1 cellular context compared by ENCODE assay signal in the genomic region with DNA sequence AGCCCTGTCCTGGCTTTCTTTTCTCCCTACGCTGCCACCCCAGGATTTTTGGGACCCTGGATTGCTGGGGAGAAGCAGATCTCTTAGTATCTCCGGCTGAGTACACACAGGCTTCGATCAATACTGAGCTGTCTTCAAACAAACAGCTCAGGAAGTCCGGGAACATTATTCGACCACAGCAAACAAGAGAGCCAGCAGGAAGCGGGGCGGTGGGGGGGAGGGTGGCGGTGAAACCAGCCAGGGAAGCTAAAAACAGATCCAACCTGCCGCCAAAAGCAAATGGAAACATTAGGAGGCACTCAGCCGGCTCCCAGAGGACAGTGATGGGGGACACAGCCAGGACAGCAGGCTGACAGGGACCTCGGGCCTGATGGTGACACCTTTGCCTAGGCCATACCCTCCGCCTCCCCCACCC.
TF ChIP-seq lines count a peak whose summit lies in the region.

No MANE protein-coding gene starts in this region.

TF ChIP-seq in SK-N-SH, 30 proteins besides CTCF, POLR2A, EP300 and RAD21 (continued from another document):
- TF ChIP-seq, protein P1, sequence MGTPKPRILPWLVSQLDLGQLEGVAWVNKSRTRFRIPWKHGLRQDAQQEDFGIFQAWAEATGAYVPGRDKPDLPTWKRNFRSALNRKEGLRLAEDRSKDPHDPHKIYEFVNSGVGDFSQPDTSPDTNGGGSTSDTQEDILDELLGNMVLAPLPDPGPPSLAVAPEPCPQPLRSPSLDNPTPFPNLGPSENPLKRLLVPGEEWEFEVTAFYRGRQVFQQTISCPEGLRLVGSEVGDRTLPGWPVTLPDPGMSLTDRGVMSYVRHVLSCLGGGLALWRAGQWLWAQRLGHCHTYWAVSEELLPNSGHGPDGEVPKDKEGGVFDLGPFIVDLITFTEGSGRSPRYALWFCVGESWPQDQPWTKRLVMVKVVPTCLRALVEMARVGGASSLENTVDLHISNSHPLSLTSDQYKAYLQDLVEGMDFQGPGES (IDR thresholded peaks at IDR 0.05; ENCODE audit: low read depth, low read length): no peak
- no peak for TF ChIP-seq GATA2 (CRISPR knock-in tag; IDR thresholded peaks at IDR 0.05)
- TF ChIP-seq RXRA (IDR thresholded peaks at IDR 0.05; ENCODE audit: borderline replicate concordance, low read depth): no peak
- TF ChIP-seq POLR2AphosphoS5 (IDR thresholded peaks at IDR 0.05; ENCODE audit: low read depth, low read length): no peak
- TF ChIP-seq FOXJ3 (CRISPR knock-in tag; IDR thresholded peaks at IDR 0.05): no peak
- TF ChIP-seq, protein P2, sequence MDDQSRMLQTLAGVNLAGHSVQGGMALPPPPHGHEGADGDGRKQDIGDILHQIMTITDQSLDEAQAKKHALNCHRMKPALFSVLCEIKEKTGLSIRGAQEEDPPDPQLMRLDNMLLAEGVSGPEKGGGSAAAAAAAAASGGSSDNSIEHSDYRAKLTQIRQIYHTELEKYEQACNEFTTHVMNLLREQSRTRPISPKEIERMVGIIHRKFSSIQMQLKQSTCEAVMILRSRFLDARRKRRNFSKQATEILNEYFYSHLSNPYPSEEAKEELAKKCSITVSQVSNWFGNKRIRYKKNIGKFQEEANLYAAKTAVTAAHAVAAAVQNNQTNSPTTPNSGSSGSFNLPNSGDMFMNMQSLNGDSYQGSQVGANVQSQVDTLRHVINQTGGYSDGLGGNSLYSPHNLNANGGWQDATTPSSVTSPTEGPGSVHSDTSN (IDR thresholded peaks at IDR 0.05): no peak
- no peak for TF ChIP-seq SIN3A (IDR thresholded peaks at IDR 0.05; ENCODE audit: borderline replicate concordance, low read depth, low read length)
- TF ChIP-seq, protein P3, sequence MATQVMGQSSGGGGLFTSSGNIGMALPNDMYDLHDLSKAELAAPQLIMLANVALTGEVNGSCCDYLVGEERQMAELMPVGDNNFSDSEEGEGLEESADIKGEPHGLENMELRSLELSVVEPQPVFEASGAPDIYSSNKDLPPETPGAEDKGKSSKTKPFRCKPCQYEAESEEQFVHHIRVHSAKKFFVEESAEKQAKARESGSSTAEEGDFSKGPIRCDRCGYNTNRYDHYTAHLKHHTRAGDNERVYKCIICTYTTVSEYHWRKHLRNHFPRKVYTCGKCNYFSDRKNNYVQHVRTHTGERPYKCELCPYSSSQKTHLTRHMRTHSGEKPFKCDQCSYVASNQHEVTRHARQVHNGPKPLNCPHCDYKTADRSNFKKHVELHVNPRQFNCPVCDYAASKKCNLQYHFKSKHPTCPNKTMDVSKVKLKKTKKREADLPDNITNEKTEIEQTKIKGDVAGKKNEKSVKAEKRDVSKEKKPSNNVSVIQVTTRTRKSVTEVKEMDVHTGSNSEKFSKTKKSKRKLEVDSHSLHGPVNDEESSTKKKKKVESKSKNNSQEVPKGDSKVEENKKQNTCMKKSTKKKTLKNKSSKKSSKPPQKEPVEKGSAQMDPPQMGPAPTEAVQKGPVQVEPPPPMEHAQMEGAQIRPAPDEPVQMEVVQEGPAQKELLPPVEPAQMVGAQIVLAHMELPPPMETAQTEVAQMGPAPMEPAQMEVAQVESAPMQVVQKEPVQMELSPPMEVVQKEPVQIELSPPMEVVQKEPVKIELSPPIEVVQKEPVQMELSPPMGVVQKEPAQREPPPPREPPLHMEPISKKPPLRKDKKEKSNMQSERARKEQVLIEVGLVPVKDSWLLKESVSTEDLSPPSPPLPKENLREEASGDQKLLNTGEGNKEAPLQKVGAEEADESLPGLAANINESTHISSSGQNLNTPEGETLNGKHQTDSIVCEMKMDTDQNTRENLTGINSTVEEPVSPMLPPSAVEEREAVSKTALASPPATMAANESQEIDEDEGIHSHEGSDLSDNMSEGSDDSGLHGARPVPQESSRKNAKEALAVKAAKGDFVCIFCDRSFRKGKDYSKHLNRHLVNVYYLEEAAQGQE (IDR thresholded peaks at IDR 0.05; ENCODE audit: low read depth, low read length): no peak
- TF ChIP-seq TAF1 (IDR thresholded peaks at IDR 0.05; ENCODE audit: borderline replicate concordance, low read depth, low read length): no peak
- no peak for TF ChIP-seq YY1 (IDR thresholded peaks at IDR 0.05; ENCODE audit: low read depth)
- TF ChIP-seq, protein P4, sequence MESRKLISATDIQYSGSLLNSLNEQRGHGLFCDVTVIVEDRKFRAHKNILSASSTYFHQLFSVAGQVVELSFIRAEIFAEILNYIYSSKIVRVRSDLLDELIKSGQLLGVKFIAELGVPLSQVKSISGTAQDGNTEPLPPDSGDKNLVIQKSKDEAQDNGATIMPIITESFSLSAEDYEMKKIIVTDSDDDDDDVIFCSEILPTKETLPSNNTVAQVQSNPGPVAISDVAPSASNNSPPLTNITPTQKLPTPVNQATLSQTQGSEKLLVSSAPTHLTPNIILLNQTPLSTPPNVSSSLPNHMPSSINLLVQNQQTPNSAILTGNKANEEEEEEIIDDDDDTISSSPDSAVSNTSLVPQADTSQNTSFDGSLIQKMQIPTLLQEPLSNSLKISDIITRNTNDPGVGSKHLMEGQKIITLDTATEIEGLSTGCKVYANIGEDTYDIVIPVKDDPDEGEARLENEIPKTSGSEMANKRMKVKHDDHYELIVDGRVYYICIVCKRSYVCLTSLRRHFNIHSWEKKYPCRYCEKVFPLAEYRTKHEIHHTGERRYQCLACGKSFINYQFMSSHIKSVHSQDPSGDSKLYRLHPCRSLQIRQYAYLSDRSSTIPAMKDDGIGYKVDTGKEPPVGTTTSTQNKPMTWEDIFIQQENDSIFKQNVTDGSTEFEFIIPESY (IDR thresholded peaks at IDR 0.05; ENCODE audit: borderline replicate concordance, low read depth): no peak
